8 cellular contexts compared by ENCODE assay signal in the genomic region with DNA sequence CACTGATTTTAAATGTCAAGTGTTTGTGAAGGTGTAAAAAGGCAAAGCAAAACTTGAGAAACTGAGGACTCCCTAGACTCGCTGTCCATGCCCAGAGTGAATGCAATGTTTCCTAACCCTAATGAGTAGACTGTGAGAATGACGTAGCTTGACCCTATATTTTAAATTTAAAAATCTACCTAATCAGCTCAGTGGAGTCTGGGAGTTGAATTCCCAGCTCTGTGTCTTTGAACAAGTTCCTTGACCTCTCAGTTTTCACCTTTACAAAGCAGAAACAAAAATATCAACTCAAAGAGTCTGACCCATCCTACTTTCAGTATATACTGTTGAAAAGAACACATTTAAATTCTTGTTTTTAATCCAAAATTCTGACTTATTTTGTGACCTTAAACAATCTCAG. TPM values are rescaled to one million over a fixed set of nuclear protein-coding genes. Genes with fewer than 3 reads are reported as not detected.
"Had no signal": no experiment of that assay in that cellular context is flagged by ENCODE, and none has a peak within 500 bp of the region (broad histone marks: within the 10 kb centered on the region; RNA-seq: fewer than 3 reads in every experiment).

No MANE protein-coding gene starts in this region.

- H3K9me3 Mint-ChIP-seq: GM23338, H9 had no signal

- H3K4me2 ChIP-seq: GM23338, KMS-11 had no signal

- H3K27ac ChIP-seq: KMS-11 had no signal

- H3K9ac ChIP-seq: KMS-11 had no signal

- H3K27ac Mint-ChIP-seq: GM23338, H9, IgD-negative memory B cell had no signal

- H3K4me3 ChIP-seq: GM23338 had no signal

- H3K4me1 Mint-ChIP-seq: IgD-negative memory B cell had no signal

- DNase-seq: H9, HCEC 1CT, KBM-7 had no signal

- H3K36me3 Mint-ChIP-seq: IgD-negative memory B cell had no signal

- H3K4me3 Mint-ChIP-seq: GM23338, H9, IgD-negative memory B cell had no signal

RNA-seq across cellular contexts. Expression of a gene that starts 2.3 kb away (rescaled TPM):
- total RNA-seq: GM23338, H1, H9, HT-29 had no signal
- polyA plus RNA-seq: GM23338, H1, IgD-negative memory B cell had no signal

RNA-seq across cellular contexts. Expression of a gene that starts 24.3 kb away (rescaled TPM):
- total RNA-seq: GM23338, H1, H9, HT-29 had no signal
- polyA plus RNA-seq: GM23338, H1, IgD-negative memory B cell had no signal

RNA-seq across cellular contexts. Expression of a gene that starts 25.4 kb away (rescaled TPM):
- total RNA-seq: GM23338, H1, H9, HT-29 had no signal
- polyA plus RNA-seq: GM23338, H1, IgD-negative memory B cell had no signal
